Comparison of ENCODE assay signal across 7 cellular contexts in genomic region chr10:92590623-92591549, GRCh38. TPM values are rescaled to one million over a fixed set of nuclear protein-coding genes. Genes with fewer than 3 reads are reported as not detected.
A peak's percentile ranks its signal among the peaks of the same experiment; 100 is the strongest.
DNase-seq lines count a peak whose midpoint lies in the region; ATAC-seq and TF ChIP-seq lines count a peak whose summit lies in the region.

No MANE protein-coding gene starts in this region.

- no peaks in the 10 kb centered on the region for H3K27me3 ChIP-seq in mucosa of rectum (ENCODE audit: control insufficient read depth in 2 of 2, insufficient read depth in 2 of 2, low read length in 2 of 2)

- H3K9me3 ChIP-seq in mucosa of rectum (ENCODE audit: control insufficient read depth in 2 of 2, low read length in 2 of 2) = no peaks in the 10 kb centered on the region

- peak; percentile 3 for ATAC-seq in GM21423 (IDR thresholded peaks at IDR 0.05; ENCODE audit: unreplicated experiment)

- peak overlapping the region; percentile 84 for H3K4me3 ChIP-seq in Jurkat, Clone E6-1 (ENCODE audit: low read length)
- H3K4me3 ChIP-seq in epithelial cell of esophagus (ENCODE audit: low read length) = peak overlapping the region; percentile 88
- peak overlapping the region; percentile 79 to 95 for H3K4me3 ChIP-seq in mucosa of rectum (ENCODE audit: low read length in 2 of 2)

- H3K27ac ChIP-seq in mucosa of rectum (ENCODE audit: low read depth in 2 of 2, low read length in 2 of 2) = peak overlapping the region; percentile 89 to 95

- TF ChIP-seq CTCF in epithelial cell of esophagus (IDR thresholded peaks at IDR 0.05; ENCODE audit: insufficient read depth, low read depth, low read length, missing control alignments) = peak; percentile 32

- H3K4me1 ChIP-seq in mucosa of rectum (ENCODE audit: control insufficient read depth in 2 of 2, insufficient read depth in 2 of 2, low read length in 2 of 2) = peaks cover 5 to 12% of the 10 kb centered on the region in 2 donors

- H3K36me3 ChIP-seq in mucosa of rectum (ENCODE audit: control insufficient read depth in 2 of 2, insufficient read depth in 2 of 2, low read length in 2 of 2) = no peaks in the 10 kb centered on the region

- DNase-seq in GF-D8 (lab: John Stamatoyannopoulos, UW) (peak; percentile 75), T1000 (lab: John Stamatoyannopoulos, UW) (peak; percentile 27), epithelial cell of esophagus (ENCODE audit: low read depth) (peak; percentile 49), T-helper 9 cell (no peak)
- DNase-seq in Jurkat, Clone E6-1 (ENCODE audit: low read depth, low spot score) = peak; percentile 72

- H3K9ac ChIP-seq in mucosa of rectum (ENCODE audit: low read depth in 1 of 2, low read length in 2 of 2) = peak overlapping the region; percentile 68 to 82

RNA-seq across cellular contexts. Expression of gene KIF11, which starts 2.0 kb away (rescaled TPM):
- polyA plus RNA-seq in Jurkat, Clone E6-1 (2012; ENCODE audit: insufficient read depth, insufficient read length) = 46.7 TPM

RNA-seq across cellular contexts. Expression of gene IDE, which starts 17.0 kb away (rescaled TPM):
- 22.1 TPM for polyA plus RNA-seq in Jurkat, Clone E6-1 (2012; ENCODE audit: insufficient read depth, insufficient read length)
